Comparison of ENCODE assay signal across 8 cellular contexts in genomic region chr10:22003964-22004281, GRCh38. TPM values are rescaled to one million over a fixed set of nuclear protein-coding genes. Genes with fewer than 3 reads are reported as not detected.
A peak's percentile ranks its signal among the peaks of the same experiment; 100 is the strongest.
DNase-seq lines count a peak whose midpoint lies in the region; ATAC-seq and TF ChIP-seq lines count a peak whose summit lies in the region.

No MANE protein-coding gene starts in this region.

- H3K9me3 ChIP-seq in colonic mucosa, result no peaks in the 10 kb centered on the region
- no peaks in the 10 kb centered on the region for H3K9me3 ChIP-seq in osteoblast (ENCODE audit: low read depth, low read length)

- H4K20me1 ChIP-seq in osteoblast (ENCODE audit: insufficient read depth, low read length), result peaks cover 5% of the 10 kb centered on the region

- ATAC-seq in GM18870 (IDR thresholded peaks at IDR 0.05; ENCODE audit: unreplicated experiment), result no peak
- no peak for ATAC-seq in GM19023 (IDR thresholded peaks at IDR 0.05; ENCODE audit: unreplicated experiment)

- TF ChIP-seq CTCF in GM06990 (IDR thresholded peaks at IDR 0.05; ENCODE audit: insufficient read depth, low read length, poor library complexity, severe bottlenecking), result no peak
- TF ChIP-seq CTCF in HL-60 (IDR thresholded peaks at IDR 0.05; ENCODE audit: insufficient read depth, low read length), result no peak
- TF ChIP-seq CTCF in colonic mucosa (IDR thresholded peaks at IDR 0.05), result no peak
- no peak for TF ChIP-seq CTCF in osteoblast (IDR thresholded peaks at IDR 0.05; ENCODE audit: extremely low read depth, low read depth, low read length)

- peak overlapping the region; percentile 80 for H3K4me2 ChIP-seq in osteoblast (ENCODE audit: insufficient read depth, low read length)

- H3K27me3 ChIP-seq in GM06990 (replicated peaks; ENCODE audit: control insufficient read depth, insufficient read depth, low read length) (no peaks in the 10 kb centered on the region), HL-60 (ENCODE audit: insufficient read depth, poor library complexity, severe bottlenecking) (no peaks in the 10 kb centered on the region), colonic mucosa (no peaks in the 10 kb centered on the region), osteoblast (ENCODE audit: insufficient read depth, low read length) (no peaks in the 10 kb centered on the region)

- peak overlapping the region; percentile 69 to 87 for H3K9ac ChIP-seq in colonic mucosa (ENCODE audit: low read depth in 2 of 2, low read length in 2 of 2)

- peak overlapping the region; percentile 97 for H2AFZ ChIP-seq in osteoblast (ENCODE audit: low read length)

- DNase-seq in GM06990 (ENCODE audit: extremely low read depth, insufficient read length), result no peak
- no peak for DNase-seq in HL-60 (ENCODE audit: low read depth in 1 of 2, low spot score in 1 of 2)
- DNase-seq in colonic mucosa, result no peak
- no peak for DNase-seq in osteoblast (ENCODE audit: insufficient read length, low spot score, missing footprints)
- DNase-seq in stimulated activated CD4-positive, alpha-beta T cell treated with anti-CD3 and anti-CD28 coated beads, Interleukin-4, amount 100 ng/mL, for 4 hours, result no peak
- DNase-seq in RKO (ENCODE audit: low spot score), result no peak

- peak overlapping the region; percentile 73 for H3K27ac ChIP-seq in HL-60 (replicated peaks)
- peak overlapping the region; percentile 97 for H3K27ac ChIP-seq in colonic mucosa
- H3K27ac ChIP-seq in osteoblast (ENCODE audit: low read depth, low read length), result peak overlapping the region; percentile 78

- H3K4me1 ChIP-seq in colonic mucosa, result no peaks in the 10 kb centered on the region
- peaks cover 11% of the 10 kb centered on the region for H3K4me1 ChIP-seq in osteoblast (ENCODE audit: insufficient read depth, low read length)

- H3K36me3 ChIP-seq in GM06990 (ENCODE audit: control insufficient read depth, insufficient read depth, low read length) (no peaks in the 10 kb centered on the region), colonic mucosa (no peaks in the 10 kb centered on the region), osteoblast (ENCODE audit: insufficient read depth, low read length) (no peaks in the 10 kb centered on the region)

- intact Hi-C loops in colonic mucosa (cut with DNase I), result loop anchor here (5.0 to 10.0 kb wide), 4 partner anchors 323 to 1061 kb away; partner anchors contain the start of gene PIP4K2A

- H3K4me3 ChIP-seq in GM06990 (replicated peaks; ENCODE audit: low read depth, low read length) (peak overlapping the region; percentile 97), HL-60 (replicated peaks; ENCODE audit: insufficient read depth, low read length) (peak overlapping the region; percentile 72), colonic mucosa (peak overlapping the region; percentile 86), osteoblast (ENCODE audit: insufficient read depth, low read length) (peak overlapping the region; percentile 94)

- peaks cover 40% of the 10 kb centered on the region for H3K79me2 ChIP-seq in osteoblast (ENCODE audit: insufficient read depth, low read length)

RNA-seq across cellular contexts. Expression of gene DNAJC1, which starts 0.4 kb away (rescaled TPM):
- 10 to 100 TPM; 27.4 to 33.8 TPM for total RNA-seq in colonic mucosa
- 83.1 and 83.2 TPM in 2 replicates for total RNA-seq in osteoblast
